Comparison of ENCODE assay signal across 1 cellular context in the genomic region with DNA sequence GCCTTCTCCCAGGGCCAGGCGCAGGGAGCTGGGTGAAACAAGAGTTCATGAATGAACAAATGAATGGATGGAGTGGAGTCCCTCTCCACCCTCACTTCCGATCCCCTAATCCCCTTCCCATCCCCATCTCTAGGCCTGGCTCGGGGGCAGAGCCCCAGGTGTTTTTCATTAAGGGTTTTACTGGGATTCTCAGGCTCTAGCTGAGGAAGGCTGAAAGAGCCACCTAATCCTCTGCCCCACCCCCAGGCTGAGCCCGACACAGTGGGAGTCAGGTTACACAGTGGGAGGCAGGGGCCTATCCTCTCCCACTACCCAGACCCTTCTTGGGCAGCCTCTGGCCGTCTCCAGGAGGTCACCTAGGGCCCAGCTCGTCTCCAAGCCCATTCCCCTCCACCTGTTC.
TF ChIP-seq lines count a peak whose summit lies in the region.

No MANE protein-coding gene starts in this region.

TF ChIP-seq in HepG2, 621 proteins besides CTCF, POLR2A, EP300 and RAD21:
- TF ChIP-seq, protein P1, sequence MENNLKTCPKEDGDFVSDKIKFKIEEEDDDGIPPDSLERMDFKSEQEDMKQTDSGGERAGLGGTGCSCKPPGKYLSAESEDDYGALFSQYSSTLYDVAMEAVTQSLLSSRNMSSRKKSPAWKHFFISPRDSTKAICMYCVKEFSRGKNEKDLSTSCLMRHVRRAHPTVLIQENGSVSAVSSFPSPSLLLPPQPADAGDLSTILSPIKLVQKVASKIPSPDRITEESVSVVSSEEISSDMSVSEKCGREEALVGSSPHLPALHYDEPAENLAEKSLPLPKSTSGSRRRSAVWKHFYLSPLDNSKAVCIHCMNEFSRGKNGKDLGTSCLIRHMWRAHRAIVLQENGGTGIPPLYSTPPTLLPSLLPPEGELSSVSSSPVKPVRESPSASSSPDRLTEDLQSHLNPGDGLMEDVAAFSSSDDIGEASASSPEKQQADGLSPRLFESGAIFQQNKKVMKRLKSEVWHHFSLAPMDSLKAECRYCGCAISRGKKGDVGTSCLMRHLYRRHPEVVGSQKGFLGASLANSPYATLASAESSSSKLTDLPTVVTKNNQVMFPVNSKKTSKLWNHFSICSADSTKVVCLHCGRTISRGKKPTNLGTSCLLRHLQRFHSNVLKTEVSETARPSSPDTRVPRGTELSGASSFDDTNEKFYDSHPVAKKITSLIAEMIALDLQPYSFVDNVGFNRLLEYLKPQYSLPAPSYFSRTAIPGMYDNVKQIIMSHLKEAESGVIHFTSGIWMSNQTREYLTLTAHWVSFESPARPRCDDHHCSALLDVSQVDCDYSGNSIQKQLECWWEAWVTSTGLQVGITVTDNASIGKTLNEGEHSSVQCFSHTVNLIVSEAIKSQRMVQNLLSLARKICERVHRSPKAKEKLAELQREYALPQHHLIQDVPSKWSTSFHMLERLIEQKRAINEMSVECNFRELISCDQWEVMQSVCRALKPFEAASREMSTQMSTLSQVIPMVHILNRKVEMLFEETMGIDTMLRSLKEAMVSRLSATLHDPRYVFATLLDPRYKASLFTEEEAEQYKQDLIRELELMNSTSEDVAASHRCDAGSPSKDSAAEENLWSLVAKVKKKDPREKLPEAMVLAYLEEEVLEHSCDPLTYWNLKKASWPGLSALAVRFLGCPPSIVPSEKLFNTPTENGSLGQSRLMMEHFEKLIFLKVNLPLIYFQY (CRISPR knock-in tag; IDR thresholded peaks at IDR 0.05; ENCODE audit: borderline replicate concordance) = no peak
- peak; percentile 95 for TF ChIP-seq SIX4 (CRISPR knock-in tag; IDR thresholded peaks at IDR 0.05)
- TF ChIP-seq KDM5A (IDR thresholded peaks at IDR 0.05; ENCODE audit: borderline replicate concordance, low read length) = no peak
- TF ChIP-seq, protein P2, sequence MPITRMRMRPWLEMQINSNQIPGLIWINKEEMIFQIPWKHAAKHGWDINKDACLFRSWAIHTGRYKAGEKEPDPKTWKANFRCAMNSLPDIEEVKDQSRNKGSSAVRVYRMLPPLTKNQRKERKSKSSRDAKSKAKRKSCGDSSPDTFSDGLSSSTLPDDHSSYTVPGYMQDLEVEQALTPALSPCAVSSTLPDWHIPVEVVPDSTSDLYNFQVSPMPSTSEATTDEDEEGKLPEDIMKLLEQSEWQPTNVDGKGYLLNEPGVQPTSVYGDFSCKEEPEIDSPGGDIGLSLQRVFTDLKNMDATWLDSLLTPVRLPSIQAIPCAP (CRISPR knock-in tag; IDR thresholded peaks at IDR 0.05; ENCODE audit: low read depth) = no peak
- TF ChIP-seq LCORL (IDR thresholded peaks at IDR 0.05) = no peak
- no peak for TF ChIP-seq LCORL (CRISPR knock-in tag; IDR thresholded peaks at IDR 0.05)
- no peak for TF ChIP-seq ZFP90 (CRISPR knock-in tag; IDR thresholded peaks at IDR 0.05; ENCODE audit: borderline replicate concordance)
- TF ChIP-seq FOXK2 (IDR thresholded peaks at IDR 0.05) = no peak
- 0 out of 2 replicates have a peak, but pooled peaks have one; percentile 18 for TF ChIP-seq PITX1 (CRISPR knock-in tag; IDR thresholded peaks at IDR 0.05)
- peak; percentile 74; the same call in 1 of the 2 replicates for TF ChIP-seq SIX1 (CRISPR knock-in tag; IDR thresholded peaks at IDR 0.05; ENCODE audit: borderline replicate concordance)
- TF ChIP-seq ZSCAN22 (CRISPR knock-in tag; IDR thresholded peaks at IDR 0.05) = no peak
- no peak for TF ChIP-seq ZNF263 (CRISPR knock-in tag; IDR thresholded peaks at IDR 0.05)
- no peak for TF ChIP-seq ZNF205 (CRISPR knock-in tag; IDR thresholded peaks at IDR 0.05)
- no peak for TF ChIP-seq SP4 (CRISPR knock-in tag; IDR thresholded peaks at IDR 0.05)
- TF ChIP-seq, protein P3, sequence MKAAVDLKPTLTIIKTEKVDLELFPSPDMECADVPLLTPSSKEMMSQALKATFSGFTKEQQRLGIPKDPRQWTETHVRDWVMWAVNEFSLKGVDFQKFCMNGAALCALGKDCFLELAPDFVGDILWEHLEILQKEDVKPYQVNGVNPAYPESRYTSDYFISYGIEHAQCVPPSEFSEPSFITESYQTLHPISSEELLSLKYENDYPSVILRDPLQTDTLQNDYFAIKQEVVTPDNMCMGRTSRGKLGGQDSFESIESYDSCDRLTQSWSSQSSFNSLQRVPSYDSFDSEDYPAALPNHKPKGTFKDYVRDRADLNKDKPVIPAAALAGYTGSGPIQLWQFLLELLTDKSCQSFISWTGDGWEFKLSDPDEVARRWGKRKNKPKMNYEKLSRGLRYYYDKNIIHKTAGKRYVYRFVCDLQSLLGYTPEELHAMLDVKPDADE (CRISPR knock-in tag; IDR thresholded peaks at IDR 0.05) = no peak
- TF ChIP-seq PLRG1 (conservative IDR thresholded peaks at IDR 0.05) = no peak
- TF ChIP-seq ZFP36 (IDR thresholded peaks at IDR 0.05; ENCODE audit: borderline replicate concordance, low read depth, low read length, partially characterized antibody) = no peak
- TF ChIP-seq, protein P4, sequence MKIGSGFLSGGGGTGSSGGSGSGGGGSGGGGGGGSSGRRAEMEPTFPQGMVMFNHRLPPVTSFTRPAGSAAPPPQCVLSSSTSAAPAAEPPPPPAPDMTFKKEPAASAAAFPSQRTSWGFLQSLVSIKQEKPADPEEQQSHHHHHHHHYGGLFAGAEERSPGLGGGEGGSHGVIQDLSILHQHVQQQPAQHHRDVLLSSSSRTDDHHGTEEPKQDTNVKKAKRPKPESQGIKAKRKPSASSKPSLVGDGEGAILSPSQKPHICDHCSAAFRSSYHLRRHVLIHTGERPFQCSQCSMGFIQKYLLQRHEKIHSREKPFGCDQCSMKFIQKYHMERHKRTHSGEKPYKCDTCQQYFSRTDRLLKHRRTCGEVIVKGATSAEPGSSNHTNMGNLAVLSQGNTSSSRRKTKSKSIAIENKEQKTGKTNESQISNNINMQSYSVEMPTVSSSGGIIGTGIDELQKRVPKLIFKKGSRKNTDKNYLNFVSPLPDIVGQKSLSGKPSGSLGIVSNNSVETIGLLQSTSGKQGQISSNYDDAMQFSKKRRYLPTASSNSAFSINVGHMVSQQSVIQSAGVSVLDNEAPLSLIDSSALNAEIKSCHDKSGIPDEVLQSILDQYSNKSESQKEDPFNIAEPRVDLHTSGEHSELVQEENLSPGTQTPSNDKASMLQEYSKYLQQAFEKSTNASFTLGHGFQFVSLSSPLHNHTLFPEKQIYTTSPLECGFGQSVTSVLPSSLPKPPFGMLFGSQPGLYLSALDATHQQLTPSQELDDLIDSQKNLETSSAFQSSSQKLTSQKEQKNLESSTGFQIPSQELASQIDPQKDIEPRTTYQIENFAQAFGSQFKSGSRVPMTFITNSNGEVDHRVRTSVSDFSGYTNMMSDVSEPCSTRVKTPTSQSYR (CRISPR knock-in tag; IDR thresholded peaks at IDR 0.05; ENCODE audit: borderline replicate concordance) = peak; percentile 77
